Comparison of ENCODE assay signal across 1 cellular context in genomic region chr1:156054500-156055342, GRCh38.
TF ChIP-seq lines count a peak whose summit lies in the region.

Gene LAMTOR2, plus strand, starts transcription at chr1:156054782. Its CDS starts 108 bp downstream, at chr1:156054890.

TF ChIP-seq in HepG2, 621 proteins besides CTCF, POLR2A, EP300 and RAD21 (continued from another document and continues in another):
- TF ChIP-seq, protein P1, sequence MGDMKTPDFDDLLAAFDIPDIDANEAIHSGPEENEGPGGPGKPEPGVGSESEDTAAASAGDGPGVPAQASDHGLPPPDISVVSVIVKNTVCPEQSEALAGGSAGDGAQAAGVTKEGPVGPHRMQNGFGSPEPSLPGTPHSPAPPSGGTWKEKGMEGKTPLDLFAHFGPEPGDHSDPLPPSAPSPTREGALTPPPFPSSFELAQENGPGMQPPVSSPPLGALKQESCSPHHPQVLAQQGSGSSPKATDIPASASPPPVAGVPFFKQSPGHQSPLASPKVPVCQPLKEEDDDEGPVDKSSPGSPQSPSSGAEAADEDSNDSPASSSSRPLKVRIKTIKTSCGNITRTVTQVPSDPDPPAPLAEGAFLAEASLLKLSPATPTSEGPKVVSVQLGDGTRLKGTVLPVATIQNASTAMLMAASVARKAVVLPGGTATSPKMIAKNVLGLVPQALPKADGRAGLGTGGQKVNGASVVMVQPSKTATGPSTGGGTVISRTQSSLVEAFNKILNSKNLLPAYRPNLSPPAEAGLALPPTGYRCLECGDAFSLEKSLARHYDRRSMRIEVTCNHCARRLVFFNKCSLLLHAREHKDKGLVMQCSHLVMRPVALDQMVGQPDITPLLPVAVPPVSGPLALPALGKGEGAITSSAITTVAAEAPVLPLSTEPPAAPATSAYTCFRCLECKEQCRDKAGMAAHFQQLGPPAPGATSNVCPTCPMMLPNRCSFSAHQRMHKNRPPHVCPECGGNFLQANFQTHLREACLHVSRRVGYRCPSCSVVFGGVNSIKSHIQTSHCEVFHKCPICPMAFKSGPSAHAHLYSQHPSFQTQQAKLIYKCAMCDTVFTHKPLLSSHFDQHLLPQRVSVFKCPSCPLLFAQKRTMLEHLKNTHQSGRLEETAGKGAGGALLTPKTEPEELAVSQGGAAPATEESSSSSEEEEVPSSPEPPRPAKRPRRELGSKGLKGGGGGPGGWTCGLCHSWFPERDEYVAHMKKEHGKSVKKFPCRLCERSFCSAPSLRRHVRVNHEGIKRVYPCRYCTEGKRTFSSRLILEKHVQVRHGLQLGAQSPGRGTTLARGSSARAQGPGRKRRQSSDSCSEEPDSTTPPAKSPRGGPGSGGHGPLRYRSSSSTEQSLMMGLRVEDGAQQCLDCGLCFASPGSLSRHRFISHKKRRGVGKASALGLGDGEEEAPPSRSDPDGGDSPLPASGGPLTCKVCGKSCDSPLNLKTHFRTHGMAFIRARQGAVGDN (CRISPR knock-in tag; IDR thresholded peaks at IDR 0.05) = peak; percentile 75
- peak; percentile 49; the same call in 1 of the 2 replicates for TF ChIP-seq ZNF34 (CRISPR knock-in tag; IDR thresholded peaks at IDR 0.05; ENCODE audit: borderline replicate concordance)
- peak; percentile 20 for TF ChIP-seq PRPF4 (IDR thresholded peaks at IDR 0.05; ENCODE audit: low read depth, low read length, poor library complexity, severe bottlenecking)
- peak; percentile 31; the same call in 1 of the 2 replicates for TF ChIP-seq ZBTB20 (CRISPR knock-in tag; IDR thresholded peaks at IDR 0.05; ENCODE audit: borderline replicate concordance, low read depth)
- no peak for TF ChIP-seq ARNT (IDR thresholded peaks at IDR 0.05)
- TF ChIP-seq, protein P2, sequence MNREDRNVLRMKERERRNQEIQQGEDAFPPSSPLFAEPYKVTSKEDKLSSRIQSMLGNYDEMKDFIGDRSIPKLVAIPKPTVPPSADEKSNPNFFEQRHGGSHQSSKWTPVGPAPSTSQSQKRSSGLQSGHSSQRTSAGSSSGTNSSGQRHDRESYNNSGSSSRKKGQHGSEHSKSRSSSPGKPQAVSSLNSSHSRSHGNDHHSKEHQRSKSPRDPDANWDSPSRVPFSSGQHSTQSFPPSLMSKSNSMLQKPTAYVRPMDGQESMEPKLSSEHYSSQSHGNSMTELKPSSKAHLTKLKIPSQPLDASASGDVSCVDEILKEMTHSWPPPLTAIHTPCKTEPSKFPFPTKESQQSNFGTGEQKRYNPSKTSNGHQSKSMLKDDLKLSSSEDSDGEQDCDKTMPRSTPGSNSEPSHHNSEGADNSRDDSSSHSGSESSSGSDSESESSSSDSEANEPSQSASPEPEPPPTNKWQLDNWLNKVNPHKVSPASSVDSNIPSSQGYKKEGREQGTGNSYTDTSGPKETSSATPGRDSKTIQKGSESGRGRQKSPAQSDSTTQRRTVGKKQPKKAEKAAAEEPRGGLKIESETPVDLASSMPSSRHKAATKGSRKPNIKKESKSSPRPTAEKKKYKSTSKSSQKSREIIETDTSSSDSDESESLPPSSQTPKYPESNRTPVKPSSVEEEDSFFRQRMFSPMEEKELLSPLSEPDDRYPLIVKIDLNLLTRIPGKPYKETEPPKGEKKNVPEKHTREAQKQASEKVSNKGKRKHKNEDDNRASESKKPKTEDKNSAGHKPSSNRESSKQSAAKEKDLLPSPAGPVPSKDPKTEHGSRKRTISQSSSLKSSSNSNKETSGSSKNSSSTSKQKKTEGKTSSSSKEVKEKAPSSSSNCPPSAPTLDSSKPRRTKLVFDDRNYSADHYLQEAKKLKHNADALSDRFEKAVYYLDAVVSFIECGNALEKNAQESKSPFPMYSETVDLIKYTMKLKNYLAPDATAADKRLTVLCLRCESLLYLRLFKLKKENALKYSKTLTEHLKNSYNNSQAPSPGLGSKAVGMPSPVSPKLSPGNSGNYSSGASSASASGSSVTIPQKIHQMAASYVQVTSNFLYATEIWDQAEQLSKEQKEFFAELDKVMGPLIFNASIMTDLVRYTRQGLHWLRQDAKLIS (CRISPR knock-in tag; IDR thresholded peaks at IDR 0.05) = no peak
- 0 out of 2 replicates have a peak, but pooled peaks have one; percentile 27 for TF ChIP-seq KLF15 (CRISPR knock-in tag; IDR thresholded peaks at IDR 0.05; ENCODE audit: borderline replicate concordance)
- TF ChIP-seq PAF1 (CRISPR knock-in tag; IDR thresholded peaks at IDR 0.05) = no peak
- no peak; the same call in 1 of the 2 replicates for TF ChIP-seq RARA (CRISPR knock-in tag; IDR thresholded peaks at IDR 0.05)
- TF ChIP-seq ZNF749 (CRISPR knock-in tag; IDR thresholded peaks at IDR 0.05; ENCODE audit: borderline replicate concordance) = no peak
- no peak for TF ChIP-seq GTF3A (CRISPR knock-in tag; conservative IDR thresholded peaks at IDR 0.05)
- TF ChIP-seq SETDB1 (CRISPR knock-in tag; IDR thresholded peaks at IDR 0.05; ENCODE audit: borderline replicate concordance) = no peak
- TF ChIP-seq BCL6 (CRISPR knock-in tag; IDR thresholded peaks at IDR 0.05) = peak; percentile 38; the same call in 1 of the 2 replicates
- peak; percentile 42; the same call in 1 of the 2 replicates for TF ChIP-seq ZNF331 (CRISPR knock-in tag; IDR thresholded peaks at IDR 0.05)
- TF ChIP-seq ZBTB3 (CRISPR knock-in tag; IDR thresholded peaks at IDR 0.05; ENCODE audit: borderline replicate concordance, low read depth) = 0 out of 2 replicates have a peak, but pooled peaks have one; percentile 17
- TF ChIP-seq HNRNPK (IDR thresholded peaks at IDR 0.05; ENCODE audit: low read depth, low read length, poor library complexity, severe bottlenecking) = no peak
- TF ChIP-seq AGO2 (optimal IDR thresholded peaks at IDR 0.05; ENCODE audit: low read depth, low read length) = no peak
- TF ChIP-seq, protein P3, sequence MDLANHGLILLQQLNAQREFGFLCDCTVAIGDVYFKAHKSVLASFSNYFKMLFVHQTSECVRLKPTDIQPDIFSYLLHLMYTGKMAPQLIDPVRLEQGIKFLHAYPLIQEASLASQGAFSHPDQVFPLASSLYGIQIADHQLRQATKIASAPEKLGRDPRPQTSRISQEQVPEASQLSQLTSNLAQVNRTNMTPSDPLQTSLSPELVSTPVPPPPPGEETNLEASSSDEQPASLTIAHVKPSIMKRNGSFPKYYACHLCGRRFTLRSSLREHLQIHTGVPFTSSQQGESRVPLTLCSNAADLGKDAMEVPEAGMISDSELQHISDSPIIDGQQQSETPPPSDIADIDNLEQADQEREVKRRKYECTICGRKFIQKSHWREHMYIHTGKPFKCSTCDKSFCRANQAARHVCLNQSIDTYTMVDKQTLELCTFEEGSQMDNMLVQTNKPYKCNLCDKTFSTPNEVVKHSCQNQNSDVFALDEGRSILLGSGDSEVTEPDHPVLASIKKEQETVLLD (CRISPR knock-in tag; IDR thresholded peaks at IDR 0.05; ENCODE audit: low read depth) = no peak; the same call in 1 of the 2 replicates
- TF ChIP-seq, protein P4, sequence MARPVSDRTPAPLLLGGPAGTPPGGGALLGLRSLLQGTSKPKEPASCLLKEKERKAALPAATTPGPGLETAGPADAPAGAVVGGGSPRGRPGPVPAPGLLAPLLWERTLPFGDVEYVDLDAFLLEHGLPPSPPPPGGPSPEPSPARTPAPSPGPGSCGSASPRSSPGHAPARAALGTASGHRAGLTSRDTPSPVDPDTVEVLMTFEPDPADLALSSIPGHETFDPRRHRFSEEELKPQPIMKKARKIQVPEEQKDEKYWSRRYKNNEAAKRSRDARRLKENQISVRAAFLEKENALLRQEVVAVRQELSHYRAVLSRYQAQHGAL (CRISPR knock-in tag; IDR thresholded peaks at IDR 0.05; ENCODE audit: not compliant biosample characterization) = no peak
- peak; percentile 59; the same call in 1 of the 2 replicates for TF ChIP-seq PHF20 (CRISPR knock-in tag; IDR thresholded peaks at IDR 0.05)
- no peak; the same call in 1 of the 2 replicates for TF ChIP-seq HNF4G (IDR thresholded peaks at IDR 0.05; ENCODE audit: borderline replicate concordance, low read depth, low read length)
- no peak for TF ChIP-seq HNF4G (CRISPR knock-in tag; IDR thresholded peaks at IDR 0.05; ENCODE audit: borderline replicate concordance, low read depth)
- TF ChIP-seq ZNF225 (CRISPR knock-in tag; IDR thresholded peaks at IDR 0.05) = no peak; the same call in 1 of the 2 replicates
- no peak for TF ChIP-seq ZNF510 (CRISPR knock-in tag; IDR thresholded peaks at IDR 0.05; ENCODE audit: low read depth)
- no peak for TF ChIP-seq ZNF644 (CRISPR knock-in tag; IDR thresholded peaks at IDR 0.05; ENCODE audit: low read depth)
- TF ChIP-seq ZNF317 (CRISPR knock-in tag; IDR thresholded peaks at IDR 0.05) = peak; percentile 61
- TF ChIP-seq FOXM1 (CRISPR knock-in tag; IDR thresholded peaks at IDR 0.05) = no peak
- TF ChIP-seq CBFB (CRISPR knock-in tag; IDR thresholded peaks at IDR 0.05) = peak; percentile 92
- TF ChIP-seq ZFYVE20 (CRISPR knock-in tag; IDR thresholded peaks at IDR 0.05; ENCODE audit: borderline replicate concordance, low read depth) = no peak
- 0 out of 2 replicates have a peak, but pooled peaks have one; percentile 30 for TF ChIP-seq RELA (CRISPR knock-in tag; IDR thresholded peaks at IDR 0.05)
- no peak for TF ChIP-seq DPF2 (CRISPR knock-in tag; IDR thresholded peaks at IDR 0.05; ENCODE audit: borderline replicate concordance, low read depth)
- TF ChIP-seq CC2D1A (CRISPR knock-in tag; IDR thresholded peaks at IDR 0.05) = no peak
- TF ChIP-seq, protein P5, sequence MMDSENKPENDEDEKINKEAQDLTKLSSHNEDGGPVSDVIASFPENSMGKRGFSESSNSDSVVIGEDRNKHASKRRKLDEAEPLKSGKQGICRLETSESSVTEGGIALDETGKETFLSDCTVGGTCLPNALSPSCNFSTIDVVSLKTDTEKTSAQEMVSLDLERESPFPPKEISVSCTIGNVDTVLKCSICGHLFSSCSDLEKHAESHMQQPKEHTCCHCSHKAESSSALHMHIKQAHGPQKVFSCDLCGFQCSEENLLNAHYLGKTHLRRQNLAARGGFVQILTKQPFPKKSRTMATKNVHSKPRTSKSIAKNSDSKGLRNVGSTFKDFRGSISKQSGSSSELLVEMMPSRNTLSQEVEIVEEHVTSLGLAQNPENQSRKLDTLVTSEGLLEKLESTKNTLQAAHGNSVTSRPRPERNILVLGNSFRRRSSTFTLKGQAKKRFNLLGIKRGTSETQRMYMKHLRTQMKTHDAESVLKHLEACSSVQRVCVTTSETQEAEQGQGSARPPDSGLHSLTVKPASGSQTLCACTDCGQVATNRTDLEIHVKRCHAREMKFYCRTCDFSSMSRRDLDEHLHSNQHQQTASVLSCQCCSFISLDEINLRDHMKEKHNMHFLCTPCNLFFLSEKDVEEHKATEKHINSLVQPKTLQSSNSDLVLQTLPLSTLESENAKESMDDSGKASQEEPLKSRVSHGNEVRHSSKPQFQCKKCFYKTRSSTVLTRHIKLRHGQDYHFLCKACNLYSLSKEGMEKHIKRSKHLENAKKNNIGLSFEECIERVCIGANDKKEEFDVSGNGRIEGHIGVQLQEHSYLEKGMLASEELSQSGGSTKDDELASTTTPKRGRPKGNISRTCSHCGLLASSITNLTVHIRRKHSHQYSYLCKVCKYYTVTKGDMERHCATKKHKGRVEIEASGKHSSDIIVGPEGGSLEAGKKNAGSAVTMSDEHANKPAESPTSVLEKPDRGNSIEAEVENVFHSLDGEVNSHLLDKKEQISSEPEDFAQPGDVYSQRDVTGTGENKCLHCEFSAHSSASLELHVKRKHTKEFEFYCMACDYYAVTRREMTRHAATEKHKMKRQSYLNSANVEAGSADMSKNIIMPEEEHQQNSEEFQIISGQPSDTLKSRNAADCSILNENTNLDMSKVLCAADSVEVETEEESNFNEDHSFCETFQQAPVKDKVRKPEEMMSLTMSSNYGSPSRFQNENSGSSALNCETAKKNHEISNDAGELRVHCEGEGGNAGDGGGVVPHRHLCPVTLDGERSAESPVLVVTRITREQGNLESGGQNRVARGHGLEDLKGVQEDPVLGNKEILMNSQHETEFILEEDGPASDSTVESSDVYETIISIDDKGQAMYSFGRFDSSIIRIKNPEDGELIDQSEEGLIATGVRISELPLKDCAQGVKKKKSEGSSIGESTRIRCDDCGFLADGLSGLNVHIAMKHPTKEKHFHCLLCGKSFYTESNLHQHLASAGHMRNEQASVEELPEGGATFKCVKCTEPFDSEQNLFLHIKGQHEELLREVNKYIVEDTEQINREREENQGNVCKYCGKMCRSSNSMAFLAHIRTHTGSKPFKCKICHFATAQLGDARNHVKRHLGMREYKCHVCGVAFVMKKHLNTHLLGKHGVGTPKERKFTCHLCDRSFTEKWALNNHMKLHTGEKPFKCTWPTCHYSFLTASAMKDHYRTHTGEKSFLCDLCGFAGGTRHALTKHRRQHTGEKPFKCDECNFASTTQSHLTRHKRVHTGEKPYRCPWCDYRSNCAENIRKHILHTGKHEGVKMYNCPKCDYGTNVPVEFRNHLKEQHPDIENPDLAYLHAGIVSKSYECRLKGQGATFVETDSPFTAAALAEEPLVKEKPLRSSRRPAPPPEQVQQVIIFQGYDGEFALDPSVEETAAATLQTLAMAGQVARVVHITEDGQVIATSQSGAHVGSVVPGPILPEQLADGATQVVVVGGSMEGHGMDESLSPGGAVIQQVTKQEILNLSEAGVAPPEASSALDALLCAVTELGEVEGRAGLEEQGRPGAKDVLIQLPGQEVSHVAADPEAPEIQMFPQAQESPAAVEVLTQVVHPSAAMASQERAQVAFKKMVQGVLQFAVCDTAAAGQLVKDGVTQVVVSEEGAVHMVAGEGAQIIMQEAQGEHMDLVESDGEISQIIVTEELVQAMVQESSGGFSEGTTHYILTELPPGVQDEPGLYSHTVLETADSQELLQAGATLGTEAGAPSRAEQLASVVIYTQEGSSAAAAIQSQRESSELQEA (CRISPR knock-in tag; IDR thresholded peaks at IDR 0.05; ENCODE audit: not compliant biosample characterization) = no peak
- TF ChIP-seq ZMYM2 (CRISPR knock-in tag; IDR thresholded peaks at IDR 0.05) = no peak
- TF ChIP-seq ZNF232 (CRISPR knock-in tag; IDR thresholded peaks at IDR 0.05; ENCODE audit: borderline replicate concordance) = no peak
- TF ChIP-seq FOXP4 (CRISPR knock-in tag; IDR thresholded peaks at IDR 0.05) = peak; percentile 46
- peak; percentile 57; the same call in 1 of the 2 replicates for TF ChIP-seq ARID3A (IDR thresholded peaks at IDR 0.05; ENCODE audit: low read depth, low read length)
